Comparison of ENCODE assay signal across 16 cellular contexts in the genomic region with DNA sequence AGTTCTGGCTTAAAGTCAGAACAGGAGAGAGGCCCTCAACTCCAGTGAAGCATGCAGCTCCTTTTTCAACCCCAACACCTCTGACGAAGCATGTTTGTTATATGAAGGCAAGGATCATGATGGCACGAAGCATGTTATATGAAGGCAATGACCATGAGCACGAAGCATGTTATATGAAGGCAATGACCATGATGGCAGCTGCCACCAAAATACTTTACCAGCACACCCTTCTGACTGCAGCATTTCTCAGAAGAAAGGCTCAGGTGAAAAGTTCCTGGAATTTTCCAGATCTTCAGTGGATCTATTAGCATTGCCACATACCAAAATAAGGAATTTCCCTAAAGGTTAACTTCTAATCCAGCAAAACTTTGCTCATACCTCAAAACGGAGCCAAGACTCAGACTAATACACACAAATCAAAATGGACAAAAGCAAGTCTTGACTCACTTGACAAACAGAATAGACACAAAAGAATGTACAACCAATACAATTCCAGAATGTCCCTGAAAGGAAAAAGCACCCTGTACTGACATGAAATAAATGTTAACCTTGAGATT.
A peak's percentile ranks its signal among the peaks of the same experiment; 100 is the strongest.
DNase-seq lines count a peak whose midpoint lies in the region; ATAC-seq and TF ChIP-seq lines count a peak whose summit lies in the region.
"Had no signal": no experiment of that assay in that cellular context is flagged by ENCODE, and none has a peak within 500 bp of the region (broad histone marks: within the 10 kb centered on the region; RNA-seq: fewer than 3 reads in every experiment).

No MANE protein-coding gene starts in this region.

- H3K79me2 ChIP-seq in Karpas-422 (ENCODE audit: low read length), result no peaks in the 10 kb centered on the region

- intact Hi-C loops in sigmoid colon (cut with DNase I), result no loop called here

- TF ChIP-seq POLR2A in sigmoid colon (IDR thresholded peaks at IDR 0.05), result no peak

- H3K27ac ChIP-seq in SJSA1 (peak overlapping the region; percentile 4; the same call in 1 of the 2 replicates), foreskin keratinocyte (peak overlapping the region; percentile 92), sigmoid colon (peak overlapping the region; percentile 4 to 72 (median 68)), Karpas-422 (ENCODE audit: low read length) (no peak overlapping the region)
- H3K27ac ChIP-seq: brain microvascular endothelial cell, WERI-Rb-1 had no signal

- H2AFZ ChIP-seq in Karpas-422 (ENCODE audit: low read length), result no peak overlapping the region

- H3K9me3 ChIP-seq in SJSA1 (replicated peaks) (no peaks in the 10 kb centered on the region), sigmoid colon (no peaks in the 10 kb centered on the region), Karpas-422 (ENCODE audit: low read length) (no peaks in the 10 kb centered on the region)
- H3K9me3 ChIP-seq: uterus had no signal

- no peak overlapping the region for H3K9ac ChIP-seq in Karpas-422 (ENCODE audit: low read length)

- ATAC-seq in foreskin keratinocyte (peak; percentile 36), HG02759 (IDR thresholded peaks at IDR 0.05; ENCODE audit: unreplicated experiment) (no peak), HG03469 (IDR thresholded peaks at IDR 0.05; ENCODE audit: unreplicated experiment) (no peak), GM19324 (IDR thresholded peaks at IDR 0.05; ENCODE audit: low FRiP score, unreplicated experiment) (no peak)
- ATAC-seq: effector memory CD8-positive, alpha-beta T cell had no signal

- no peaks in the 10 kb centered on the region for H3K27me3 ChIP-seq in SJSA1 (replicated peaks)
- no peaks in the 10 kb centered on the region for H3K27me3 ChIP-seq in foreskin keratinocyte
- H3K27me3 ChIP-seq in sigmoid colon, result no peaks in the 10 kb centered on the region
- H3K27me3 ChIP-seq in Karpas-422 (ENCODE audit: low read length), result no peaks in the 10 kb centered on the region
- H3K27me3 ChIP-seq: brain microvascular endothelial cell, uterus had no signal

- no peaks in the 10 kb centered on the region for H3K9me2 ChIP-seq in Karpas-422 (replicated peaks; ENCODE audit: insufficient read depth, low read length)

- H3K4me1 ChIP-seq in SJSA1 (replicated peaks) (peaks cover 41% of the 10 kb centered on the region), foreskin keratinocyte (peaks cover 35% of the 10 kb centered on the region), sigmoid colon (peaks cover 2 to 79% (median 62%) of the 10 kb centered on the region in 4 donors), Karpas-422 (ENCODE audit: low read length) (no peaks in the 10 kb centered on the region)
- H3K4me1 ChIP-seq: uterus had no signal

- TF ChIP-seq CTCF in AG10803 (conservative IDR thresholded peaks at IDR 0.05; ENCODE audit: low read length), result no peak
- TF ChIP-seq CTCF in foreskin keratinocyte (conservative IDR thresholded peaks at IDR 0.05), result no peak
- TF ChIP-seq CTCF in sigmoid colon (IDR thresholded peaks at IDR 0.05), result no peak

- no peak overlapping the region for H3K4me3 ChIP-seq in AG10803 (ENCODE audit: low read length)
- H3K4me3 ChIP-seq in SJSA1, result no peak overlapping the region
- H3K4me3 ChIP-seq in sigmoid colon, result no peak overlapping the region
- H3K4me3 ChIP-seq in Karpas-422 (ENCODE audit: low read length), result no peak overlapping the region
- H3K4me3 ChIP-seq: uterus had no signal

- WGBS in sigmoid colon, 2 donors, result 89 to 90% methylated on average over 4 of the region's 4 CpGs

- peak; percentile 41 for DNase-seq in AG10803 (ENCODE audit: low read depth)
- DNase-seq in SJSA1 (ENCODE audit: low read depth in 1 of 2, low spot score in 2 of 2), result peak in 1 of 2 experiments; percentile 44
- DNase-seq in foreskin keratinocyte, result peak; percentile 91 to 94
- DNase-seq in sigmoid colon, result no peak
- DNase-seq in Karpas-422, result no peak
- DNase-seq: brain microvascular endothelial cell; DMS 273 treated with DMSO at 0.1 percent for 48 hours; effector memory CD8-positive, alpha-beta T cell; KBM-7; NCI-H1417 treated with DMSO at 0.1 percent for 48 hours; NCI-H446 treated with DMSO at 0.1 percent for 48 hours; uterus; WERI-Rb-1 had no signal

- TF ChIP-seq EP300 in sigmoid colon (IDR thresholded peaks at IDR 0.05), result no peak

- no peaks in the 10 kb centered on the region for H4K20me1 ChIP-seq in Karpas-422 (ENCODE audit: insufficient read depth, low read depth, low read length)

- H3K4me2 ChIP-seq in Karpas-422 (ENCODE audit: low read depth, low read length, poor library complexity, severe bottlenecking), result no peak overlapping the region

- H3K36me3 ChIP-seq in SJSA1, result peaks cover 63% of the 10 kb centered on the region
- peaks cover 0 to 24% (median 0%) of the 10 kb centered on the region in 4 donors for H3K36me3 ChIP-seq in sigmoid colon
- H3K36me3 ChIP-seq in Karpas-422 (ENCODE audit: insufficient read depth, low read length), result no peaks in the 10 kb centered on the region
- H3K36me3 ChIP-seq: brain microvascular endothelial cell, uterus had no signal

Comparison
In these comparisons a context has a peak if more than half of its experiments do, and no peak if none do; other contexts are left out.
1. DNase-seq: peak in AG10803 (single experiment) and foreskin keratinocyte (2 of 2); none in sigmoid colon (single experiment) and Karpas-422 (single experiment).